Comparison of ENCODE assay signal across 9 cellular contexts in genomic region chrX:88863726-88864125, GRCh38.
"Had no signal": no experiment of that assay in that cellular context is flagged by ENCODE, and none has a peak within 500 bp of the region (broad histone marks: within the 10 kb centered on the region; RNA-seq: fewer than 3 reads in every experiment).

No MANE protein-coding gene starts in this region.

- H3K4me3 ChIP-seq: GM23338, HAP-1 had no signal

- H3K36me3 ChIP-seq: HAP-1 had no signal

- H3K27ac ChIP-seq: HL-60 had no signal

- DNase-seq: HFFc6, KBM-7 had no signal

- FAIRE-seq: H1, H54, HepG2, HTR-8/SVneo had no signal

- H3K9me3 ChIP-seq: HAP-1 had no signal

- H3K4me1 ChIP-seq: HAP-1 had no signal
